In the genomic region with DNA sequence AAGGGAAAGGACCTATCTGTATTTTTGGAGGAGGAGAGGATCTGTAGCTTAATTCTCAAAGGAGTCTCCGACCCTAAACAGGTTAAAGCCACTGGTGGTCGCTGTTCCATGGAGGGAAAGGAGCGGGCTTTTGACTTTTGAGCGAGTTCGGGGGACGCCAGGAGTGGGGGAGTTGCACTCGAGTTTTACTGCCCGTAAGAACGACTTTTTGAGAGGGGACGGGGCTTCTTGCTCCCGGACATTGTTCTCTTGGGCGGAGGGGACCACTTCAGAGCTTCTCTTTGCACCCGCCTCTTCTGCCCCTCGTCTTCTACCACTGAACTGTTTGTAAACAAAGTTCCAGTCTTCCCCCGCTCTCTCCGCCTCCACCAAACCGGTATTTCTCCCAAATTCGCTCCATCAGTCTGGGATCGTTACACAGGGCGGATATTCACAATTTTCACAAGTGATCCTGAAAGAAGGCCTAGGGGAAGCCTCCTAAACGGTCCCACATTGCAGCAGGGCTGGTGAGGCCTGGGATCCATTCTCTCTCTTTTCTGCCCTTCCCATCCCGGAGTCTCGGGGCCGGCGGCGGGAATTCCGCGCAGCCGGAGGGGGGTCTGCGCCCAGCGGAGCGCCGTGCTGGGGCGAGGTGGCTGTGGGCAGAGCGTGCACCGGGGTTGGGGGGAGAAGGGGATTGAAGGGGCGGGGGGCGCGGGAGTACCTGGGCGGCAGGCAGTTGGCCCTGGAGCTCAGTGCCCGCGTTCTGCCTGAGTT, we compare ENCODE assay signal across 8 cellular contexts. TPM values are rescaled to one million over a fixed set of nuclear protein-coding genes. Genes with fewer than 3 reads are reported as not detected.
A peak's percentile ranks its signal among the peaks of the same experiment; 100 is the strongest.
DNase-seq lines count a peak whose midpoint lies in the region; ATAC-seq and TF ChIP-seq lines count a peak whose summit lies in the region.

No MANE protein-coding gene starts in this region.

- peak; percentile 66 for TF ChIP-seq CTCF in DOHH2 (IDR thresholded peaks at IDR 0.05; ENCODE audit: low read depth, low read length, poor library complexity, severe bottlenecking)
- peak; percentile 58 for TF ChIP-seq CTCF in brain microvascular endothelial cell (IDR thresholded peaks at IDR 0.05; ENCODE audit: low read depth, low read length, missing control alignments)
- TF ChIP-seq CTCF in nephron (IDR thresholded peaks at IDR 0.05; ENCODE audit: unreplicated experiment in 3 of 3): peak; percentile 19 to 26 (median 24)

- no peak for ATAC-seq in GM19395 (IDR thresholded peaks at IDR 0.05; ENCODE audit: unreplicated experiment)
- no peak for ATAC-seq in HG02798 (IDR thresholded peaks at IDR 0.05; ENCODE audit: poor library complexity, unreplicated experiment)

- peaks cover 100% of the 10 kb centered on the region for H3K27me3 Mint-ChIP-seq in nephron (ENCODE audit: low read depth)

- peak overlapping the region; percentile 89 for H3K4me2 ChIP-seq in DOHH2 (ENCODE audit: low read length)

- H3K27ac ChIP-seq in DOHH2 (ENCODE audit: low read depth, low read length) (no peak overlapping the region), brain microvascular endothelial cell (no peak overlapping the region)

- no peak overlapping the region for H3K27ac Mint-ChIP-seq in nephron

- H3F3A ChIP-seq in DOHH2 (ENCODE audit: control insufficient read depth, insufficient read depth): peaks cover 13% of the 10 kb centered on the region

- H3K36me3 ChIP-seq in DOHH2 (ENCODE audit: control insufficient read depth, low read length) (no peaks in the 10 kb centered on the region), MG63 (no peaks in the 10 kb centered on the region), brain microvascular endothelial cell (replicated peaks) (no peaks in the 10 kb centered on the region)

- peaks cover 3% of the 10 kb centered on the region for H3K9me3 Mint-ChIP-seq in nephron

- peaks cover 56% of the 10 kb centered on the region for H3K4me1 ChIP-seq in DOHH2 (ENCODE audit: control insufficient read depth, low read length)

- peak overlapping the region; percentile 79 for H3K4me3 ChIP-seq in DOHH2 (ENCODE audit: low read length)
- H3K4me3 ChIP-seq in MG63: peak overlapping the region; percentile 61
- H3K4me3 ChIP-seq in brain microvascular endothelial cell (ENCODE audit: low read depth, low read length): peak overlapping the region; percentile 59

- peaks cover 29% of the 10 kb centered on the region for H3K4me1 Mint-ChIP-seq in nephron

- no peaks in the 10 kb centered on the region for H3K9me3 ChIP-seq in DOHH2 (ENCODE audit: control insufficient read depth, insufficient read depth, low read length)
- H3K9me3 ChIP-seq in MG63: no peaks in the 10 kb centered on the region

- H3K27me3 ChIP-seq in DOHH2 (ENCODE audit: control insufficient read depth, low read length): peaks cover 96% of the 10 kb centered on the region
- H3K27me3 ChIP-seq in MG63: no peaks in the 10 kb centered on the region
- peaks cover 41% of the 10 kb centered on the region for H3K27me3 ChIP-seq in brain microvascular endothelial cell (replicated peaks)

- in situ Hi-C loops in brain microvascular endothelial cell (cut with HindIII; ENCODE audit: low pct_ligation_motif_present, low sequenced_read_pairs): no loop called here

- no peak for DNase-seq in MG63
- DNase-seq in brain microvascular endothelial cell: no peak
- DNase-seq in RKO (ENCODE audit: low spot score): no peak
- no peak for DNase-seq in activated CD4-positive, CD25-positive, alpha-beta regulatory T cell treated with anti-CD3 and anti-CD28 coated beads, Interleukin-2, amount 50 U/mL, for 72 hours

- peaks cover 12% of the 10 kb centered on the region; the same call in 1 of the 2 replicates for H4K20me1 ChIP-seq in DOHH2 (ENCODE audit: control insufficient read depth, insufficient read depth, low read depth, low read length)

- H3K36me3 Mint-ChIP-seq in nephron (ENCODE audit: low read depth): no peaks in the 10 kb centered on the region

- no peaks in the 10 kb centered on the region for H3K79me2 ChIP-seq in DOHH2 (ENCODE audit: control insufficient read depth, low read length)

- H3K9me2 ChIP-seq in DOHH2 (replicated peaks; ENCODE audit: control insufficient read depth, low read length): no peaks in the 10 kb centered on the region

- H3K4me3 Mint-ChIP-seq in nephron: peak overlapping the region; percentile 71 to 81 (median 81)

RNA-seq across cellular contexts. Expression of a gene that starts 6.6 kb away (rescaled TPM):
- total RNA-seq in MG63 (2014; rRNA removed; shearing (Covaris generic); ENCODE audit: low replicate concordance): not detected in 2 replicates

RNA-seq across cellular contexts. Expression of a gene that starts 10.8 kb away (rescaled TPM):
- 5.7 and 8.2 TPM in 2 replicates for total RNA-seq in MG63 (2014; rRNA removed; shearing (Covaris generic); ENCODE audit: low replicate concordance)
